13 cellular contexts compared by ENCODE assay signal in the genomic region with DNA sequence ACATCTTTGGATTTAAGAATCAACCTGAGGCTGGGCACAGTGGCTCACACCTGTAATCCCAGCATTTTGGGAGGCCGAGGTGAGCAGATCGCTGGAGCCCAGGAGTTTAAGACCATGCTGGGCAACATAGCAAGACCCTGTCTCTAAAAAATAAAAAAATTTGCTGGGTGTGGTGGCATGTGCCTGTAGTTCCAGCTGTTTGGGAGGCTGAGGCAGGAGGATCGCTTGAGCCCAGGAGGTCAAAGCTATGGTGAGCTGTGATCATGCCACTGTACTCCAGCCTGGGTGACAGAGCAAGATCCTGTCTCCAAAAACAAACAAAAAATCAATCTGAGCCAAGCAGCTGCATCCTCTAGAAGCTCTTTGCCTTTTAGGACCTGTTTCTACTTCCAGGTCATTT. TPM values are rescaled to one million over a fixed set of nuclear protein-coding genes. Genes with fewer than 3 reads are reported as not detected.
DNase-seq lines count a peak whose midpoint lies in the region; ATAC-seq and TF ChIP-seq lines count a peak whose summit lies in the region.
"Not testable (repeated sequence)": the region's sequence is repeated elsewhere in the genome, so short reads cannot be mapped to it uniquely, and the experiment has no call there.
"Had no signal": no experiment of that assay in that cellular context is flagged by ENCODE, and none has a peak within 500 bp of the region (broad histone marks: within the 10 kb centered on the region; RNA-seq: fewer than 3 reads in every experiment).

No MANE protein-coding gene starts in this region.

- H3K36me3 ChIP-seq in BLaER1 treated with 17β-estradiol and CSF1 and Interleukin-3, amounts not matched to agents 10 nM and 100 nM; Caco-2 (ENCODE audit: control insufficient read depth, insufficient read depth, low read length): not testable (repeated sequence)

- H3K36me3 Mint-ChIP-seq in Caco-2 (ENCODE audit: insufficient read depth, unreplicated experiment), result peaks cover 12% of the 10 kb centered on the region
- H3K36me3 Mint-ChIP-seq in T-helper 17 cell (ENCODE audit: low read depth); activated naive CD4-positive, alpha-beta T cell treated with anti-CD3 and anti-CD28 coated beads for 36 hours (ENCODE audit: low read depth); effector memory CD8-positive, alpha-beta T cell (ENCODE audit: insufficient read depth); naive B cell; natural killer cell treated with Interleukin-12 subunit alpha and Interleukin-12 subunit beta and Interleukin-15 and Interleukin-18, amount 100 ng/mL, for 72 hours: not testable (repeated sequence)

- H3K4me1 ChIP-seq in BLaER1 treated with 17β-estradiol and CSF1 and Interleukin-3, amounts not matched to agents 10 nM and 100 nM, result peaks cover 8 to 39% (median 33%) of the 10 kb centered on the region in 10 experiments; a peak in 19 of 20 replicates
- not testable (repeated sequence) for H3K4me1 ChIP-seq in Caco-2

- POLR2A ChIA-PET in Caco-2 (lab: Charles Lee), result not testable (repeated sequence)

- H3K27ac ChIP-seq in BLaER1 treated with 17β-estradiol and CSF1 and Interleukin-3, amounts not matched to agents 10 nM and 100 nM, result 0 out of 22 replicates have a peak overlapping the region, but pooled peaks of 1 of the 11 experiments have one; percentile 9

- intact Hi-C loops in Caco-2 (cut with micrococcal nuclease; ENCODE audit: unreplicated experiment); activated naive CD4-positive, alpha-beta T cell treated with anti-CD3 and anti-CD28 coated beads for 36 hours (cut with micrococcal nuclease): not testable (repeated sequence)

- peak overlapping the region in 8 of 11 experiments; percentile 71 to 93 (median 88); a peak in 16 of 22 replicates for H3K4me2 ChIP-seq in BLaER1 treated with 17β-estradiol and CSF1 and Interleukin-3, amounts not matched to agents 10 nM and 100 nM

- not testable (repeated sequence) for TF ChIP-seq CTCF in Caco-2 (IDR thresholded peaks at IDR 0.05; ENCODE audit: insufficient read depth in 1 of 2, low read depth in 1 of 2, low read length in 1 of 2, severe bottlenecking in 1 of 2, unreplicated experiment in 1 of 2)

- not testable (repeated sequence) for ATAC-seq in T-helper 17 cell; effector memory CD8-positive, alpha-beta T cell (replicated peaks); naive B cell (ENCODE audit: low read depth in 2 of 2); natural killer cell treated with Interleukin-12 subunit alpha and Interleukin-12 subunit beta and Interleukin-15 and Interleukin-18, amount 100 ng/mL, for 72 hours; stimulated activated naive CD8-positive, alpha-beta T cell treated with anti-CD3 and anti-CD28 coated beads, Interleukin-15, amount 100 ng/mL, for 72 hours

- DNase-seq in Caco-2; T-helper 17 cell; activated naive CD4-positive, alpha-beta T cell treated with anti-CD3 and anti-CD28 coated beads for 36 hours; effector memory CD8-positive, alpha-beta T cell; naive B cell; stimulated activated naive CD8-positive, alpha-beta T cell treated with anti-CD3 and anti-CD28 coated beads, Interleukin-15, amount 100 ng/mL, for 72 hours: not testable (repeated sequence)
- peak; percentile 10 for DNase-seq in natural killer cell treated with Interleukin-12 subunit alpha and Interleukin-12 subunit beta and Interleukin-15 and Interleukin-18, amount 100 ng/mL, for 72 hours (ENCODE audit: low spot score)

- BruUV-seq in Caco-2 (replicated peaks; lab: Mats Ljungman, UMichigan), result not testable (repeated sequence)

- H3K9me3 ChIP-seq in BLaER1 treated with 17β-estradiol and CSF1 and Interleukin-3, amounts not matched to agents 10 nM and 100 nM (replicated peaks in 1 of 11); Caco-2; T-helper 17 cell (ENCODE audit: control insufficient read depth, low read length, poor library complexity, severe bottlenecking): not testable (repeated sequence)

- not testable (repeated sequence) for H3K9me3 Mint-ChIP-seq in Caco-2 (ENCODE audit: unreplicated experiment); activated naive CD4-positive, alpha-beta T cell treated with anti-CD3 and anti-CD28 coated beads for 36 hours; effector memory CD8-positive, alpha-beta T cell; naive B cell; natural killer cell treated with Interleukin-12 subunit alpha and Interleukin-12 subunit beta and Interleukin-15 and Interleukin-18, amount 100 ng/mL, for 72 hours; stimulated activated naive CD8-positive, alpha-beta T cell treated with anti-CD3 and anti-CD28 coated beads, Interleukin-15, amount 100 ng/mL, for 72 hours

- H3K27me3 Mint-ChIP-seq in Caco-2 (ENCODE audit: insufficient read depth, unreplicated experiment); T-helper 17 cell; activated naive CD4-positive, alpha-beta T cell treated with anti-CD3 and anti-CD28 coated beads for 36 hours (ENCODE audit: low read depth): not testable (repeated sequence)
- H3K27me3 Mint-ChIP-seq in effector memory CD8-positive, alpha-beta T cell, result peaks cover 0 to 18% of the 10 kb centered on the region in 2 donors
- peaks cover 13 to 55% (median 36%) of the 10 kb centered on the region in 3 donors for H3K27me3 Mint-ChIP-seq in naive B cell
- H3K27me3 Mint-ChIP-seq in natural killer cell treated with Interleukin-12 subunit alpha and Interleukin-12 subunit beta and Interleukin-15 and Interleukin-18, amount 100 ng/mL, for 72 hours, result peaks cover 11 to 13% of the 10 kb centered on the region in 2 donors
- H3K27me3 Mint-ChIP-seq in stimulated activated naive CD8-positive, alpha-beta T cell treated with anti-CD3 and anti-CD28 coated beads, Interleukin-15, amount 100 ng/mL, for 72 hours, result peaks cover 28% of the 10 kb centered on the region

- peak overlapping the region; percentile 11 for H3K4me3 Mint-ChIP-seq in Caco-2 (ENCODE audit: unreplicated experiment)
- peak overlapping the region; percentile 41 for H3K4me3 Mint-ChIP-seq in T-helper 17 cell
- H3K4me3 Mint-ChIP-seq in activated naive CD4-positive, alpha-beta T cell treated with anti-CD3 and anti-CD28 coated beads for 36 hours, result peak overlapping the region; percentile 6
- peak overlapping the region; percentile 71 to 75 for H3K4me3 Mint-ChIP-seq in effector memory CD8-positive, alpha-beta T cell
- peak overlapping the region in 5 of 8 donors; percentile 6 to 54 (median 52) for H3K4me3 Mint-ChIP-seq in naive B cell
- not testable (repeated sequence) for H3K4me3 Mint-ChIP-seq in natural killer cell treated with Interleukin-12 subunit alpha and Interleukin-12 subunit beta and Interleukin-15 and Interleukin-18, amount 100 ng/mL, for 72 hours
- H3K4me3 Mint-ChIP-seq in stimulated activated naive CD8-positive, alpha-beta T cell treated with anti-CD3 and anti-CD28 coated beads, Interleukin-15, amount 100 ng/mL, for 72 hours, result peak overlapping the region; percentile 33 to 66

- H4K20me1 ChIP-seq in BLaER1 treated with 17β-estradiol and CSF1 and Interleukin-3, amounts not matched to agents 10 nM and 100 nM, result not testable (repeated sequence)

- H3K4me3 ChIP-seq in BLaER1 treated with 17β-estradiol and CSF1 and Interleukin-3, amounts not matched to agents 10 nM and 100 nM, result peak overlapping the region in 1 of 10 experiments; percentile 44; a peak in 1 of 20 replicates
- H3K4me3 ChIP-seq in Caco-2 (ENCODE audit: low read depth, low read length), result not testable (repeated sequence)

- H3K27ac Mint-ChIP-seq in Caco-2 (ENCODE audit: unreplicated experiment); T-helper 17 cell; activated naive CD4-positive, alpha-beta T cell treated with anti-CD3 and anti-CD28 coated beads for 36 hours; effector memory CD8-positive, alpha-beta T cell; natural killer cell treated with Interleukin-12 subunit alpha and Interleukin-12 subunit beta and Interleukin-15 and Interleukin-18, amount 100 ng/mL, for 72 hours; stimulated activated naive CD8-positive, alpha-beta T cell treated with anti-CD3 and anti-CD28 coated beads, Interleukin-15, amount 100 ng/mL, for 72 hours: not testable (repeated sequence)
- peak overlapping the region in 1 of 6 donors; percentile 73 for H3K27ac Mint-ChIP-seq in naive B cell

- peak overlapping the region in 3 of 11 experiments; percentile 35 to 61 (median 61); a peak in 3 of 22 replicates for H3K9ac ChIP-seq in BLaER1 treated with 17β-estradiol and CSF1 and Interleukin-3, amounts not matched to agents 10 nM and 100 nM

- CTCF ChIA-PET in Caco-2 (lab: Charles Lee), result interaction anchor here (2.1 to 2.6 kb wide), 3 partner anchors 29 to 102 kb away, joined by 7 to 11 read pairs (median 8); no protein-coding TSS in a partner anchor
- CTCF ChIA-PET in activated naive CD4-positive, alpha-beta T cell treated with anti-CD3 and anti-CD28 coated beads for 36 hours (lab: Charles Lee), result interaction anchor here (0.7 to 3.3 kb wide), 5 partner anchors 14 to 61 kb away, joined by 3 to 13 read pairs (median 4); no protein-coding TSS in a partner anchor

- not testable (repeated sequence) for H3K4me1 Mint-ChIP-seq in Caco-2 (ENCODE audit: low read depth, unreplicated experiment); T-helper 17 cell; effector memory CD8-positive, alpha-beta T cell (ENCODE audit: low read depth in 2 of 2)
- H3K4me1 Mint-ChIP-seq in activated naive CD4-positive, alpha-beta T cell treated with anti-CD3 and anti-CD28 coated beads for 36 hours (ENCODE audit: low read depth), result peaks cover 12% of the 10 kb centered on the region
- peaks cover 0 to 13% (median 4%) of the 10 kb centered on the region in 3 donors for H3K4me1 Mint-ChIP-seq in naive B cell
- peaks cover 0 to 15% of the 10 kb centered on the region in 2 donors for H3K4me1 Mint-ChIP-seq in natural killer cell treated with Interleukin-12 subunit alpha and Interleukin-12 subunit beta and Interleukin-15 and Interleukin-18, amount 100 ng/mL, for 72 hours (ENCODE audit: low read depth in 2 of 2)
- peaks cover 32% of the 10 kb centered on the region for H3K4me1 Mint-ChIP-seq in stimulated activated naive CD8-positive, alpha-beta T cell treated with anti-CD3 and anti-CD28 coated beads, Interleukin-15, amount 100 ng/mL, for 72 hours

- H3K27me3 ChIP-seq in BLaER1 treated with 17β-estradiol and CSF1 and Interleukin-3, amounts not matched to agents 10 nM and 100 nM; Caco-2 (replicated peaks; ENCODE audit: control insufficient read depth, insufficient read depth, low read length): not testable (repeated sequence)

RNA-seq across cellular contexts. Expression of gene PPY, which starts 2.8 kb away (rescaled TPM):
- not detected in 2 replicates for total RNA-seq in Caco-2 (2022)
- total RNA-seq in T-helper 17 cell, result not detected
- total RNA-seq in activated naive CD4-positive, alpha-beta T cell treated with anti-CD3 and anti-CD28 coated beads for 36 hours, result not detected
- polyA plus RNA-seq in naive B cell (ENCODE audit: low read depth in 6 of 6), result not detected
- total RNA-seq in natural killer cell treated with Interleukin-12 subunit alpha and Interleukin-12 subunit beta and Interleukin-15 and Interleukin-18, amount 100 ng/mL, for 72 hours, result not detected
- total RNA-seq: A172, GM23338, H7 had no signal
- polyA plus RNA-seq: CD14-positive monocyte, IgD-negative memory B cell had no signal

RNA-seq across cellular contexts. Expression of gene PYY, which starts 14.3 kb away (rescaled TPM):
- not detected in 2 replicates for total RNA-seq in Caco-2 (2022)
- total RNA-seq in T-helper 17 cell, result not detected
- not detected for total RNA-seq in activated naive CD4-positive, alpha-beta T cell treated with anti-CD3 and anti-CD28 coated beads for 36 hours
- not detected for polyA plus RNA-seq in naive B cell (ENCODE audit: low read depth in 6 of 6)
- not detected for total RNA-seq in natural killer cell treated with Interleukin-12 subunit alpha and Interleukin-12 subunit beta and Interleukin-15 and Interleukin-18, amount 100 ng/mL, for 72 hours
- total RNA-seq: A172 had no signal
- polyA plus RNA-seq: CD14-positive monocyte, IgD-negative memory B cell had no signal

RNA-seq across cellular contexts. Expression of gene MPP2, which starts 32.1 kb away (rescaled TPM):
- 5.2 and 5.6 TPM in 2 replicates for total RNA-seq in Caco-2 (2022)
- total RNA-seq in T-helper 17 cell, result 1 to 10 TPM; 1.5 to 2.2 TPM
- 1 to 10 TPM; 2.3 to 2.5 TPM for total RNA-seq in activated naive CD4-positive, alpha-beta T cell treated with anti-CD3 and anti-CD28 coated beads for 36 hours
- polyA plus RNA-seq in naive B cell (ENCODE audit: low read depth in 6 of 6), result under 1 TPM in 1 of 6 donors, not detected in 5; 0.18 TPM
- under 1 TPM; 0.47 to 0.64 TPM for total RNA-seq in natural killer cell treated with Interleukin-12 subunit alpha and Interleukin-12 subunit beta and Interleukin-15 and Interleukin-18, amount 100 ng/mL, for 72 hours
- polyA plus RNA-seq: CD14-positive monocyte had no signal
